Comparison of ENCODE assay signal across 10 cellular contexts in genomic region chr17:9432121-9432866, GRCh38.
DNase-seq lines count a peak whose midpoint lies in the region; ATAC-seq and TF ChIP-seq lines count a peak whose summit lies in the region.
"Had no signal": no experiment of that assay in that cellular context is flagged by ENCODE, and none has a peak within 500 bp of the region (broad histone marks: within the 10 kb centered on the region; RNA-seq: fewer than 3 reads in every experiment).

No MANE protein-coding gene starts in this region.

- H3K4me1 ChIP-seq in testis, result no peaks in the 10 kb centered on the region
- H3K4me1 ChIP-seq: parathyroid adenoma had no signal

- TF ChIP-seq POLR2A in testis (IDR thresholded peaks at IDR 0.05), result no peak

- intact Hi-C loops in testis (cut with DNase I; ENCODE audit: low total_unique reads), result no loop called here

- H3K36me3 Mint-ChIP-seq in stimulated activated effector memory CD8-positive, alpha-beta T cell treated with anti-CD3 and anti-CD28 coated beads, Interleukin-12 subunit alpha, Interleukin-12 subunit beta, amount 100 ng/mL, for 72 hours, result no peaks in the 10 kb centered on the region

- H3K4me3 ChIP-seq in fibroblast of mammary gland (ENCODE audit: control insufficient read depth, low read depth, low read length) (no peak overlapping the region), testis (no peak overlapping the region)

- WGBS in testis, 2 donors, result 35 to 36% methylated on average over 6 of the region's 6 CpGs

- no peak overlapping the region for H3K4me3 Mint-ChIP-seq in stimulated activated effector memory CD8-positive, alpha-beta T cell treated with anti-CD3 and anti-CD28 coated beads, Interleukin-12 subunit alpha, Interleukin-12 subunit beta, amount 100 ng/mL, for 72 hours

- no peaks in the 10 kb centered on the region for H3K9me3 ChIP-seq in testis

- TF ChIP-seq CTCF in fibroblast of mammary gland (conservative IDR thresholded peaks at IDR 0.05; ENCODE audit: control insufficient read depth, insufficient read depth, low read depth, low read length), result no peak
- TF ChIP-seq CTCF in testis (IDR thresholded peaks at IDR 0.05), result no peak

- H3K27ac Mint-ChIP-seq in stimulated activated effector memory CD8-positive, alpha-beta T cell treated with anti-CD3 and anti-CD28 coated beads, Interleukin-12 subunit alpha, Interleukin-12 subunit beta, amount 100 ng/mL, for 72 hours, result no peak overlapping the region
- H3K27ac Mint-ChIP-seq: activated B cell treated with CpG ODN at 0.5 μM for 24 hours had no signal

- peak overlapping the region; percentile 31 to 62 for H3K27ac ChIP-seq in testis
- H3K27ac ChIP-seq: parathyroid adenoma had no signal

- H3K9me3 Mint-ChIP-seq in stimulated activated effector memory CD8-positive, alpha-beta T cell treated with anti-CD3 and anti-CD28 coated beads, Interleukin-12 subunit alpha, Interleukin-12 subunit beta, amount 100 ng/mL, for 72 hours, result no peaks in the 10 kb centered on the region
- H3K9me3 Mint-ChIP-seq: activated B cell treated with CpG ODN at 0.5 μM for 24 hours had no signal

- H3K4me1 Mint-ChIP-seq in stimulated activated effector memory CD8-positive, alpha-beta T cell treated with anti-CD3 and anti-CD28 coated beads, Interleukin-12 subunit alpha, Interleukin-12 subunit beta, amount 100 ng/mL, for 72 hours, result peaks cover 32% of the 10 kb centered on the region

- H3K27me3 ChIP-seq in testis, result no peaks in the 10 kb centered on the region

- H3K36me3 ChIP-seq in testis (ENCODE audit: low read depth, missing control alignments), result no peaks in the 10 kb centered on the region

- ATAC-seq in GM19324 (IDR thresholded peaks at IDR 0.05; ENCODE audit: low FRiP score, unreplicated experiment) (peak; percentile 73), HG03432 (IDR thresholded peaks at IDR 0.05; ENCODE audit: unreplicated experiment) (peak; percentile 80), HG02623 (IDR thresholded peaks at IDR 0.05; ENCODE audit: unreplicated experiment) (no peak)
- ATAC-seq in stimulated activated effector memory CD8-positive, alpha-beta T cell treated with anti-CD3 and anti-CD28 coated beads, Interleukin-12 subunit alpha, Interleukin-12 subunit beta, amount 100 ng/mL, for 72 hours, result no peak

- peak; percentile 69 for DNase-seq in fibroblast of mammary gland (ENCODE audit: low read depth)
- no peak for DNase-seq in testis
- no peak for DNase-seq in NAMALWA (ENCODE audit: low spot score)
- no peak for DNase-seq in NCI-H146 (lab: John Stamatoyannopoulos, UW)
- no peak for DNase-seq in stimulated activated effector memory CD8-positive, alpha-beta T cell treated with anti-CD3 and anti-CD28 coated beads, Interleukin-12 subunit alpha, Interleukin-12 subunit beta, amount 100 ng/mL, for 72 hours (ENCODE audit: low spot score in 2 of 2)
- DNase-seq: activated B cell treated with CpG ODN at 0.5 μM for 24 hours had no signal

Comparison
In these comparisons a context has a peak if more than half of its experiments do, and no peak if none do; other contexts are left out.
1. ATAC-seq: peak in GM19324 (single experiment) and HG03432 (single experiment); none in HG02623 (single experiment) and stimulated activated effector memory CD8-positive, alpha-beta T cell treated with anti-CD3 and anti-CD28 coated beads, Interleukin-12 subunit alpha, Interleukin-12 subunit beta, amount 100 ng/mL, for 72 hours (single experiment).